23 cellular contexts compared by ENCODE assay signal in genomic region chr11:1204381-1205101, GRCh38. TPM values are rescaled to one million over a fixed set of nuclear protein-coding genes. Genes with fewer than 3 reads are reported as not detected.
DNase-seq lines count a peak whose midpoint lies in the region; ATAC-seq and TF ChIP-seq lines count a peak whose summit lies in the region.
"Had no signal": no experiment of that assay in that cellular context is flagged by ENCODE, and none has a peak within 500 bp of the region (broad histone marks: within the 10 kb centered on the region; RNA-seq: fewer than 3 reads in every experiment).

No MANE protein-coding gene starts in this region.

- ATAC-seq in left cardiac atrium (no peak), T-helper 17 cell (no peak), mucosa of descending colon (no peak), aorta (ENCODE audit: low FRiP score) (no peak)
- ATAC-seq: activated CD8-positive, alpha-beta T cell treated with anti-CD3 and anti-CD28 coated beads for 36 hours; body of pancreas; left lung had no signal

- H3K4me3 ChIP-seq in right atrium auricular region: no peak overlapping the region
- H3K4me3 ChIP-seq in mucosa of descending colon: no peak overlapping the region
- no peak overlapping the region for H3K4me3 ChIP-seq in aorta (ENCODE audit: low read length in 2 of 2)
- H3K4me3 ChIP-seq: body of pancreas, GM23338, left lung, SK-N-MC, thoracic aorta had no signal

- H3K27me3 Mint-ChIP-seq in T-helper 17 cell (peaks cover 14% of the 10 kb centered on the region), HFFc6 (ENCODE audit: insufficient read depth) (peaks cover 14% of the 10 kb centered on the region)
- H3K27me3 Mint-ChIP-seq: activated B cell treated with CpG ODN at 0.5 μM for 24 hours; activated CD8-positive, alpha-beta T cell treated with anti-CD3 and anti-CD28 coated beads for 36 hours; activated naive CD8-positive, alpha-beta T cell treated with anti-CD3 and anti-CD28 coated beads for 36 hours; activated T-cell treated with anti-CD3 and anti-CD28 coated beads, Interleukin-2, amount 50 U/mL, for 24 hours had no signal

- no peaks in the 10 kb centered on the region for H3K36me3 Mint-ChIP-seq in T-helper 17 cell (ENCODE audit: low read depth)
- no peaks in the 10 kb centered on the region for H3K36me3 Mint-ChIP-seq in HFFc6 (ENCODE audit: low read depth)
- H3K36me3 Mint-ChIP-seq: activated naive CD8-positive, alpha-beta T cell treated with anti-CD3 and anti-CD28 coated beads for 36 hours; CD8-positive, alpha-beta memory T cell had no signal

- H3K4me3 Mint-ChIP-seq in T-helper 17 cell (no peak overlapping the region), HFFc6 (no peak overlapping the region)
- H3K4me3 Mint-ChIP-seq: activated B cell treated with CpG ODN at 0.5 μM for 24 hours; activated CD8-positive, alpha-beta T cell treated with anti-CD3 and anti-CD28 coated beads for 36 hours; activated naive CD8-positive, alpha-beta T cell treated with anti-CD3 and anti-CD28 coated beads for 36 hours; activated T-cell treated with anti-CD3 and anti-CD28 coated beads, Interleukin-2, amount 50 U/mL, for 24 hours; CD8-positive, alpha-beta memory T cell; GM23338 had no signal

- H3K27ac ChIP-seq in right atrium auricular region (no peak overlapping the region), aorta (ENCODE audit: low read depth in 1 of 2, low read length in 2 of 2) (no peak overlapping the region)
- H3K27ac ChIP-seq: body of pancreas, KMS-11, left lung, SK-N-MC, thoracic aorta had no signal

- no peaks in the 10 kb centered on the region for H3K9me3 Mint-ChIP-seq in HFFc6
- H3K9me3 Mint-ChIP-seq: activated B cell treated with CpG ODN at 0.5 μM for 24 hours; activated CD8-positive, alpha-beta T cell treated with anti-CD3 and anti-CD28 coated beads for 36 hours; activated naive CD8-positive, alpha-beta T cell treated with anti-CD3 and anti-CD28 coated beads for 36 hours; activated T-cell treated with anti-CD3 and anti-CD28 coated beads, Interleukin-2, amount 50 U/mL, for 24 hours had no signal

- H3K36me3 ChIP-seq in right atrium auricular region (no peaks in the 10 kb centered on the region), mucosa of descending colon (ENCODE audit: low read depth) (no peaks in the 10 kb centered on the region), aorta (ENCODE audit: control insufficient read depth in 1 of 2, insufficient read depth in 2 of 2, low read length in 1 of 2) (no peaks in the 10 kb centered on the region)
- H3K36me3 ChIP-seq: left lung, thoracic aorta had no signal

- no peaks in the 10 kb centered on the region for H3K4me1 Mint-ChIP-seq in T-helper 17 cell
- no peaks in the 10 kb centered on the region for H3K4me1 Mint-ChIP-seq in HFFc6 (ENCODE audit: low read depth)
- H3K4me1 Mint-ChIP-seq: activated B cell treated with CpG ODN at 0.5 μM for 24 hours; activated naive CD8-positive, alpha-beta T cell treated with anti-CD3 and anti-CD28 coated beads for 36 hours; CD8-positive, alpha-beta memory T cell; GM23338 had no signal

- TF ChIP-seq CTCF in right atrium auricular region (IDR thresholded peaks at IDR 0.05) (no peak), mucosa of descending colon (IDR thresholded peaks at IDR 0.05) (no peak), HFFc6 (IDR thresholded peaks at IDR 0.05) (no peak)

- intact Hi-C loops in left cardiac atrium (cut with DNase I) (no loop called here), mucosa of descending colon (cut with DNase I, micrococcal nuclease) (loop anchor here in 1 of 2 donors (10.0 kb wide), 1 partner anchor 310 kb away; no protein-coding TSS in a partner anchor), aorta (cut with DNase I) (loop anchor here in 1 of 2 donors (10.0 kb wide), 1 partner anchor 180 kb away; the partner anchor contains the start of gene BRSK2)

- H3K27ac Mint-ChIP-seq in T-helper 17 cell (no peak overlapping the region), HFFc6 (no peak overlapping the region)
- H3K27ac Mint-ChIP-seq: activated B cell treated with CpG ODN at 0.5 μM for 24 hours; activated CD8-positive, alpha-beta T cell treated with anti-CD3 and anti-CD28 coated beads for 36 hours; activated naive CD8-positive, alpha-beta T cell treated with anti-CD3 and anti-CD28 coated beads for 36 hours; activated T-cell treated with anti-CD3 and anti-CD28 coated beads, Interleukin-2, amount 50 U/mL, for 24 hours; CD8-positive, alpha-beta memory T cell; GM23338 had no signal

- DNase-seq in left cardiac atrium (peak; percentile 9), right atrium auricular region (ENCODE audit: low spot score) (no peak), T-helper 17 cell (peak in 2 of 3 donors; percentile 6 to 10), mucosa of descending colon (peak in 2 of 3 donors; percentile 30 to 50), aorta (peak; percentile 23 to 75), NCI-H2196 (lab: John Stamatoyannopoulos, UW; ENCODE audit: unreplicated experiment) (no peak), A172 (ENCODE audit: low spot score) (no peak), HFFc6 (no peak)
- DNase-seq: activated B cell treated with CpG ODN at 0.5 μM for 24 hours; activated CD8-positive, alpha-beta T cell treated with anti-CD3 and anti-CD28 coated beads for 36 hours; activated naive CD8-positive, alpha-beta T cell treated with anti-CD3 and anti-CD28 coated beads for 36 hours; activated T-cell treated with anti-CD3 and anti-CD28 coated beads, Interleukin-2, amount 50 U/mL, for 24 hours; GF-D8; NCI-H1694 treated with DMSO at 0.1 percent for 48 hours; NCI-H2227 treated with DMSO at 0.1 percent for 48 hours; retina had no signal

- H3K4me1 ChIP-seq in right atrium auricular region: no peaks in the 10 kb centered on the region
- peaks cover 26% of the 10 kb centered on the region for H3K4me1 ChIP-seq in mucosa of descending colon (ENCODE audit: low read depth)
- no peaks in the 10 kb centered on the region for H3K4me1 ChIP-seq in aorta (ENCODE audit: control insufficient read depth in 1 of 2, insufficient read depth in 2 of 2, low read length in 2 of 2)
- H3K4me1 ChIP-seq: left lung had no signal

- H3K27me3 ChIP-seq in right atrium auricular region (no peaks in the 10 kb centered on the region), aorta (ENCODE audit: control insufficient read depth in 1 of 2, insufficient read depth in 2 of 2, low read length in 1 of 2) (no peaks in the 10 kb centered on the region)

- 89 to 91% methylated on average over 22 of the region's 22 CpGs for WGBS in aorta, 2 donors

- H3K9me3 ChIP-seq in right atrium auricular region (no peaks in the 10 kb centered on the region), T-helper 17 cell (ENCODE audit: control insufficient read depth, low read length, poor library complexity, severe bottlenecking) (no peaks in the 10 kb centered on the region), mucosa of descending colon (no peaks in the 10 kb centered on the region), aorta (ENCODE audit: control insufficient read depth, low read length) (no peaks in the 10 kb centered on the region)
- H3K9me3 ChIP-seq: body of pancreas, left lung, thoracic aorta had no signal

RNA-seq across cellular contexts. Expression of gene MUC5B, which starts 18.3 kb away (rescaled TPM):
- not detected for total RNA-seq in left cardiac atrium
- not detected for total RNA-seq in right atrium auricular region
- total RNA-seq in T-helper 17 cell: not detected
- total RNA-seq in mucosa of descending colon: 100 to 1,000 TPM; 133 to 431 (median 135) TPM
- not detected for total RNA-seq in aorta
- under 1 TPM in 1 of 2 donors, not detected in 1; 0.25 TPM for polyA plus RNA-seq in aorta
- not detected in 2 replicates for total RNA-seq in A172 (2014; rRNA removed; shearing (Covaris generic))
- total RNA-seq in HFFc6 (2021; fragmentation: NEBNext Ultra II Directional; extraction: Animal tissue kit (Norgen Biotek cat#: 25700)): not detected
- total RNA-seq: activated B cell treated with CpG ODN at 0.5 μM for 24 hours; activated CD8-positive, alpha-beta T cell treated with anti-CD3 and anti-CD28 coated beads for 36 hours; activated naive CD8-positive, alpha-beta T cell treated with anti-CD3 and anti-CD28 coated beads for 36 hours; CD8-positive, alpha-beta memory T cell; thoracic aorta had no signal
- polyA plus RNA-seq: CD8-positive, alpha-beta memory T cell had no signal

RNA-seq across cellular contexts. Expression of gene MUC5AC, which starts 46.8 kb away (rescaled TPM):
- total RNA-seq in left cardiac atrium (not detected), right atrium auricular region (not detected), T-helper 17 cell (not detected), mucosa of descending colon (under 1 TPM in 2 of 3 donors, not detected in 1; 0.03 to 0.63 TPM), aorta (not detected)
- polyA plus RNA-seq in aorta: under 1 TPM in 1 of 2 donors, not detected in 1; 0.05 TPM
- total RNA-seq in A172 (2014; rRNA removed; shearing (Covaris generic)): not detected in 2 replicates
- not detected for total RNA-seq in HFFc6 (2021; fragmentation: NEBNext Ultra II Directional; extraction: Animal tissue kit (Norgen Biotek cat#: 25700))
- total RNA-seq: activated B cell treated with CpG ODN at 0.5 μM for 24 hours; activated CD8-positive, alpha-beta T cell treated with anti-CD3 and anti-CD28 coated beads for 36 hours; activated naive CD8-positive, alpha-beta T cell treated with anti-CD3 and anti-CD28 coated beads for 36 hours; CD8-positive, alpha-beta memory T cell; GM23338 had no signal
- polyA plus RNA-seq: CD8-positive, alpha-beta memory T cell; GM23338 had no signal

Comparison
In these comparisons a context has a peak if more than half of its experiments do, and no peak if none do; other contexts are left out.
1. DNase-seq: peak in left cardiac atrium (single experiment), T-helper 17 cell (2 of 3), mucosa of descending colon (2 of 3) and aorta (2 of 2); none in right atrium auricular region (single experiment), NCI-H2196 (single experiment), A172 (single experiment) and HFFc6 (single experiment).
2. RNA of gene MUC5B, which starts 18.3 kb away (total RNA-seq): 133 to 431 TPM in mucosa of descending colon; not detected in aorta, not detected in left cardiac atrium, not detected in right atrium auricular region, not detected in T-helper 17 cell, not detected in A172 and not detected in HFFc6; every median in the first group is over 100 times any median in the second.